In genomic region chr1:36913016-36913415, GRCh38 we compare ENCODE assay signal across 31 cellular contexts.
DNase-seq lines count a peak whose midpoint lies in the region; ATAC-seq and TF ChIP-seq lines count a peak whose summit lies in the region.
"Had no signal": no experiment of that assay in that cellular context is flagged by ENCODE, and none has a peak within 500 bp of the region (broad histone marks: within the 10 kb centered on the region; RNA-seq: fewer than 3 reads in every experiment).

No MANE protein-coding gene starts in this region.

- no peak overlapping the region for H3K56ac ChIP-seq in H9 (ENCODE audit: insufficient read length, low read depth, low read length)

- H3K23ac ChIP-seq in H9 (ENCODE audit: insufficient read length, low read depth, low read length) (no peak overlapping the region), neuronal stem cell (ENCODE audit: low read depth, low read length, poor library complexity) (no peak overlapping the region)

- no peak overlapping the region for H3T11ph ChIP-seq in H9 (ENCODE audit: low read length)

- H2BK5ac ChIP-seq in H9 (ENCODE audit: insufficient read length, low read length) = no peak overlapping the region
- H2BK5ac ChIP-seq in neuronal stem cell (ENCODE audit: low read length) = no peak overlapping the region

- no CpG with 5 or more reads among the region's 5 CpGs for WGBS in H9 (ENCODE audit: extremely low coverage, insufficient read length, low lambda C conversion rate)
- no CpG with 5 or more reads among the region's 5 CpGs for WGBS in neuronal stem cell (ENCODE audit: extremely low coverage in 2 of 2, insufficient read length in 2 of 2, insufficient replicate concordance in 1 of 2), 2 donors

- no peak for ATAC-seq in HG03520 (IDR thresholded peaks at IDR 0.05; ENCODE audit: unreplicated experiment)
- ATAC-seq in GM21367 (IDR thresholded peaks at IDR 0.05; ENCODE audit: unreplicated experiment) = no peak
- ATAC-seq: activated CD4-positive, CD25-positive, alpha-beta regulatory T cell treated with anti-CD3 and anti-CD28 coated beads, Interleukin-2, amount 50 U/mL, for 24 hours; activated CD8-positive, alpha-beta T cell treated with anti-CD3 and anti-CD28 coated beads for 36 hours; gastroesophageal sphincter; left cardiac atrium; stimulated activated effector memory CD8-positive, alpha-beta T cell treated with anti-CD3 and anti-CD28 coated beads, Interleukin-12 subunit alpha, Interleukin-12 subunit beta, amount 100 ng/mL, for 72 hours had no signal

- H3K4me2 ChIP-seq in H9 (ENCODE audit: insufficient read depth, insufficient read length, low read length) (no peak overlapping the region), neuronal stem cell (ENCODE audit: insufficient read depth, low read length, poor library complexity, severe bottlenecking) (no peak overlapping the region)
- H3K4me2 ChIP-seq: BLaER1 treated with 17β-estradiol and CSF1 and Interleukin-3, amounts not matched to agents 10 nM and 100 nM; SK-N-SH had no signal

- H2AK5ac ChIP-seq in H9 (ENCODE audit: insufficient read length, low read length) (no peak overlapping the region), neuronal stem cell (ENCODE audit: low read depth, low read length) (no peak overlapping the region)

- H4K91ac ChIP-seq in H9 (ENCODE audit: insufficient read length, low read depth, low read length) (no peak overlapping the region), neuronal stem cell (ENCODE audit: low read depth, low read length, poor library complexity) (no peak overlapping the region)

- DNase-seq in H9 (peak; percentile 15), NCI-H1694 treated with DMSO at 0.1 percent for 48 hours (lab: John Stamatoyannopoulos, UW) (peak; percentile 53), neuronal stem cell (ENCODE audit: low spot score) (no peak), posterior cingulate gyrus (no peak), NCI-H187 (lab: John Stamatoyannopoulos, UW) (no peak)
- DNase-seq: activated CD8-positive, alpha-beta T cell treated with anti-CD3 and anti-CD28 coated beads for 36 hours; activated effector memory CD4-positive, alpha-beta T cell treated with Interleukin-2 at 50 U/mL for 16 hours; activated naive CD8-positive, alpha-beta T cell treated with anti-CD3 and anti-CD28 coated beads for 36 hours; activated T-cell treated with anti-CD3 and anti-CD28 coated beads for 4 hours; Calu3; central memory CD4-positive, alpha-beta T cell; GOT3; hippocampal formation; left cardiac atrium; OCI-M1; right lobe of liver; SK-N-SH; stimulated activated CD4-positive, alpha-beta T cell treated with anti-CD3 and anti-CD28 coated beads, Interleukin-12 subunit alpha, Interleukin-12 subunit beta, amount 100 ng/mL, for 4 hours; stimulated activated CD4-positive, alpha-beta T cell treated with anti-CD3 and anti-CD28 coated beads, Interleukin-4, amount 100 ng/mL, for 1 hour; upper lobe of left lung had no signal

- H2AFZ ChIP-seq in H9 (ENCODE audit: low read length) (no peak overlapping the region), neuronal stem cell (ENCODE audit: low read length) (no peak overlapping the region)

- H3K4me1 Mint-ChIP-seq in H9 = peaks cover 17 to 28% of the 10 kb centered on the region in 2 experiments
- peaks cover 59% of the 10 kb centered on the region for H3K4me1 Mint-ChIP-seq in brain
- H3K4me1 Mint-ChIP-seq: activated naive CD8-positive, alpha-beta T cell treated with anti-CD3 and anti-CD28 coated beads for 36 hours; stimulated activated effector memory CD8-positive, alpha-beta T cell treated with anti-CD3 and anti-CD28 coated beads, Interleukin-12 subunit alpha, Interleukin-12 subunit beta, amount 100 ng/mL, for 72 hours had no signal

- H3K4me1 ChIP-seq in H9 (ENCODE audit: insufficient read depth, low read length) (no peaks in the 10 kb centered on the region), neuronal stem cell (ENCODE audit: control insufficient read depth in 2 of 2, insufficient read depth in 1 of 2, low read depth in 1 of 2, low read length in 2 of 2) (peaks cover 0 to 22% of the 10 kb centered on the region in 2 donors)
- H3K4me1 ChIP-seq: gastroesophageal sphincter, right lobe of liver, upper lobe of left lung had no signal

- TF ChIP-seq CTCF in H9 (conservative IDR thresholded peaks at IDR 0.05) (no peak), brain (conservative IDR thresholded peaks at IDR 0.05) (no peak)

- H4K20me1 ChIP-seq in H9 (ENCODE audit: control insufficient read depth, insufficient read depth, insufficient read length) = no peaks in the 10 kb centered on the region

- H3K4me3 Mint-ChIP-seq in H9 (no peak overlapping the region), brain (no peak overlapping the region)
- H3K4me3 Mint-ChIP-seq: activated CD8-positive, alpha-beta T cell treated with anti-CD3 and anti-CD28 coated beads for 36 hours; activated naive CD8-positive, alpha-beta T cell treated with anti-CD3 and anti-CD28 coated beads for 36 hours; neural crest cell; stimulated activated effector memory CD8-positive, alpha-beta T cell treated with anti-CD3 and anti-CD28 coated beads, Interleukin-12 subunit alpha, Interleukin-12 subunit beta, amount 100 ng/mL, for 72 hours; T-helper 1 cell treated with Interleukin-12 subunit alpha and Interleukin-12 subunit beta and Interleukin-4 antibody, amounts not matched to agents 30 μg/mL and 1 μg/mL, for 36 hours had no signal

- no peak overlapping the region; the same call in 1 of the 2 replicates for H3K14ac ChIP-seq in H9 (ENCODE audit: insufficient read depth, low read length)
- no peak overlapping the region for H3K14ac ChIP-seq in neuronal stem cell (ENCODE audit: low read length)

- H3K4me3 ChIP-seq in neuronal stem cell (ENCODE audit: low read length in 2 of 2) = no peak overlapping the region
- H3K4me3 ChIP-seq: BLaER1 treated with 17β-estradiol and CSF1 and Interleukin-3, amounts not matched to agents 10 nM and 100 nM; dorsolateral prefrontal cortex; gastroesophageal sphincter; right lobe of liver; upper lobe of left lung had no signal

- H2BK15ac ChIP-seq in H9 (ENCODE audit: low read depth, low read length) (no peak overlapping the region), neuronal stem cell (ENCODE audit: low read length) (peak overlapping the region; percentile 62)

- no peak overlapping the region for H2BK20ac ChIP-seq in H9 (ENCODE audit: low read depth, low read length, poor library complexity, severe bottlenecking)

- no peak overlapping the region for H4K5ac ChIP-seq in H9 (ENCODE audit: insufficient read length, low read depth, low read length)

- H4K8ac ChIP-seq in H9 (replicated peaks; ENCODE audit: insufficient read length, low read depth, low read length) (no peak overlapping the region), neuronal stem cell (ENCODE audit: low read depth, low read length) (no peak overlapping the region)

- H3K36me3 Mint-ChIP-seq in H9 (ENCODE audit: insufficient read depth in 1 of 3, low read depth in 3 of 3) (peaks cover 7 to 19% (median 10%) of the 10 kb centered on the region in 3 experiments; a peak in 6 of 7 replicates), brain (peaks cover 12% of the 10 kb centered on the region)
- H3K36me3 Mint-ChIP-seq: stimulated activated effector memory CD8-positive, alpha-beta T cell treated with anti-CD3 and anti-CD28 coated beads, Interleukin-12 subunit alpha, Interleukin-12 subunit beta, amount 100 ng/mL, for 72 hours had no signal

- H3K9ac ChIP-seq in H9 (ENCODE audit: extremely low read depth, insufficient read length, low read length) (no peak overlapping the region), neuronal stem cell (ENCODE audit: low read depth, low read length, poor library complexity) (no peak overlapping the region)
- H3K9ac ChIP-seq: BLaER1 treated with 17β-estradiol and CSF1 and Interleukin-3, amounts not matched to agents 10 nM and 100 nM; SK-N-SH had no signal

- H3K27me3 ChIP-seq in H9 (ENCODE audit: insufficient read depth, low read length) = no peaks in the 10 kb centered on the region
- H3K27me3 ChIP-seq in neuronal stem cell (ENCODE audit: control insufficient read depth in 3 of 3, insufficient read depth in 3 of 3, low read depth in 1 of 3, low read length in 3 of 3) = peaks cover 0 to 2% (median 0%) of the 10 kb centered on the region in 3 experiments
- H3K27me3 ChIP-seq: BLaER1 treated with 17β-estradiol and CSF1 and Interleukin-3, amounts not matched to agents 10 nM and 100 nM; right lobe of liver; upper lobe of left lung had no signal

- no peaks in the 10 kb centered on the region for H3K79me1 ChIP-seq in H9 (ENCODE audit: insufficient read depth, low read depth, low read length, poor library complexity, severe bottlenecking)
- H3K79me1 ChIP-seq in neuronal stem cell (ENCODE audit: low read depth, low read length) = no peaks in the 10 kb centered on the region

- intact Hi-C loops in posterior cingulate gyrus (cut with DNase I) = no loop called here

- H2BK12ac ChIP-seq in H9 (ENCODE audit: insufficient read length, low read depth, low read length) (no peak overlapping the region), neuronal stem cell (ENCODE audit: low read length) (no peak overlapping the region)

- H3K27me3 Mint-ChIP-seq in H9 (ENCODE audit: low read depth) (peaks cover 13% of the 10 kb centered on the region), brain (no peaks in the 10 kb centered on the region)

- no peak overlapping the region for H3K27ac Mint-ChIP-seq in H9
- H3K27ac Mint-ChIP-seq in brain = peak overlapping the region in 3 of 5 experiments; percentile 61 to 81 (median 78)
- H3K27ac Mint-ChIP-seq: activated CD8-positive, alpha-beta T cell treated with anti-CD3 and anti-CD28 coated beads for 36 hours; activated naive CD8-positive, alpha-beta T cell treated with anti-CD3 and anti-CD28 coated beads for 36 hours; progenitor cell of endocrine pancreas; stimulated activated effector memory CD8-positive, alpha-beta T cell treated with anti-CD3 and anti-CD28 coated beads, Interleukin-12 subunit alpha, Interleukin-12 subunit beta, amount 100 ng/mL, for 72 hours; T-helper 1 cell treated with Interleukin-12 subunit alpha and Interleukin-12 subunit beta and Interleukin-4 antibody, amounts not matched to agents 30 μg/mL and 1 μg/mL, for 36 hours had no signal

- no peak overlapping the region for H3K4ac ChIP-seq in H9 (ENCODE audit: low read depth, low read length)
- no peak overlapping the region for H3K4ac ChIP-seq in neuronal stem cell (ENCODE audit: low read length)

- H3K18ac ChIP-seq in H9 (ENCODE audit: insufficient read length, low read depth, low read length) (no peak overlapping the region), neuronal stem cell (ENCODE audit: low read length) (peak overlapping the region; percentile 77)

- H3K27ac ChIP-seq in H9 (ENCODE audit: insufficient read length, low read depth, low read length) (no peak overlapping the region), neuronal stem cell (replicated peaks; ENCODE audit: low read length) (no peak overlapping the region)
- H3K27ac ChIP-seq: BLaER1 treated with 17β-estradiol and CSF1 and Interleukin-3, amounts not matched to agents 10 nM and 100 nM; dorsolateral prefrontal cortex; gastroesophageal sphincter; right lobe of liver; upper lobe of left lung had no signal

- H3K9me3 ChIP-seq in H9 (ENCODE audit: control insufficient read depth, low read depth, low read length) (no peaks in the 10 kb centered on the region), neuronal stem cell (replicated peaks in 1 of 2; ENCODE audit: control insufficient read depth in 2 of 2, insufficient read depth in 1 of 2, low read depth in 1 of 2, low read length in 2 of 2) (peaks cover 0 to 4% of the 10 kb centered on the region in 2 donors)
- H3K9me3 ChIP-seq: right lobe of liver, SK-N-SH, upper lobe of left lung had no signal

- H2BK120ac ChIP-seq in H9 (ENCODE audit: low read depth, low read length, poor library complexity, severe bottlenecking) (no peak overlapping the region), neuronal stem cell (ENCODE audit: low read depth, low read length) (no peak overlapping the region)

- no peaks in the 10 kb centered on the region for H3K79me2 ChIP-seq in H9 (ENCODE audit: insufficient read depth, low read length)

- H3K9me3 Mint-ChIP-seq in H9 = peaks cover 26 to 32% of the 10 kb centered on the region in 2 experiments
- peaks cover 0 to 25% (median 15%) of the 10 kb centered on the region in 5 experiments for H3K9me3 Mint-ChIP-seq in brain
- H3K9me3 Mint-ChIP-seq: neural crest cell; stimulated activated effector memory CD8-positive, alpha-beta T cell treated with anti-CD3 and anti-CD28 coated beads, Interleukin-12 subunit alpha, Interleukin-12 subunit beta, amount 100 ng/mL, for 72 hours; T-helper 1 cell treated with Interleukin-12 subunit alpha and Interleukin-12 subunit beta and Interleukin-4 antibody, amounts not matched to agents 30 μg/mL and 1 μg/mL, for 36 hours had no signal

- no peaks in the 10 kb centered on the region for H3K23me2 ChIP-seq in H9 (ENCODE audit: insufficient read length, low read depth, low read length, poor library complexity, severe bottlenecking)

- no peaks in the 10 kb centered on the region for H3K36me3 ChIP-seq in neuronal stem cell (replicated peaks in 1 of 2; ENCODE audit: control insufficient read depth in 2 of 2, insufficient read depth in 2 of 2, low read length in 2 of 2)
- H3K36me3 ChIP-seq: BLaER1 treated with 17β-estradiol and CSF1 and Interleukin-3, amounts not matched to agents 10 nM and 100 nM; gastroesophageal sphincter; right lobe of liver; upper lobe of left lung had no signal

Comparison
In these comparisons a context has a peak if more than half of its experiments do, and no peak if none do; other contexts are left out.
1. DNase-seq: peak in H9 (single experiment) and NCI-H1694 treated with DMSO at 0.1 percent for 48 hours (single experiment); none in neuronal stem cell (single experiment), posterior cingulate gyrus (0 of 10) and NCI-H187 (0 of 2).
2. H3K27ac Mint-ChIP-seq: peak in brain (3 of 5); none in H9 (0 of 3).